8 cellular contexts compared by ENCODE assay signal in the genomic region with DNA sequence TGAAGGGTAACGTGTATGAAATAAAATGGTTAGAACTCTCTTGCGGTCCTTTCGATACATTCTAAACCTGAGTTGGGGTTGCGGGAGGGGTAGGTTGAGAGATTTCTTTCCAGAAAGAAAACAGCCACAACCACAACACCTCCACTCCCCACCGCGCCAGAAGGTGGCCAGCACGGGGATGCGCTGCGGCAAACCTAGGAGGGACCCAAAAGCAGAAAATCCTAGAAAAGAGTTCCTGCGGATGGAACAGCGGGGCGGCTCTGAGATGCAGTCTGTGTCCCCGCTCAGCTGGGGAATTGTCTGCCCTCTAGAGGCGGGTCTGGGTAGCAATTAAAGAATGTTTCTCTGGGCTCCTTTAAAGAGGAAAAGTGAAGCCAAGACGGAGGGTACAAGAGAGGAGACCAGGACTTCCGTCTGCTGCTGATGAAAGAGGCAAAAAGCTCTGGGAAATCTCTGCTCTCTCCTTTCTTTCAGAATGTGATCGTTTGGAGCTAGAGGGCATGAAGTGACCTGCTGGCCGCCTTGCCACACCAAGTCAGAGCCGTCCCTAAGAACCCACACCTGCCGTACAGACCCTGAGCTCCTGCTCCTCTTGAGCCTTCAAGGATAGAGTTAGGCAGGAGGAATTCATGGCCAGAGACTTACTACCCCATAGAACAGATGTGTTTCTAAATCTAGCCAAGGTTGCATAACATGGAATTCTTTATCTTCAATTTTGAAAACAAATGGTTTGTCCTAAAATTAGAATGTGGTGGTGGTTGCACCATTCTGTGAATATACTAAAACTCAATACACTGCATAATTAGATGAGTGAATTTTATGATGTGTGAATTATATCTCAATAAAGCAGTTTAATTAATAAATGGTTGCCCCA. TPM values are rescaled to one million over a fixed set of nuclear protein-coding genes. Genes with fewer than 3 reads are reported as not detected.
DNase-seq lines count a peak whose midpoint lies in the region; ATAC-seq and TF ChIP-seq lines count a peak whose summit lies in the region.

No MANE protein-coding gene starts in this region.

- H3K9me2 ChIP-seq in PC-9 (ENCODE audit: insufficient read depth), result no peaks in the 10 kb centered on the region

- H3K9me3 ChIP-seq in PC-9 (ENCODE audit: insufficient read depth, low read depth), result no peaks in the 10 kb centered on the region
- H3K9me3 ChIP-seq in tibial nerve, result no peaks in the 10 kb centered on the region

- BruUV-seq in PC-9 (replicated peaks; lab: Mats Ljungman, UMichigan), result no TSS peak

- CTCF ChIA-PET in BJ (lab: Yijun Ruan, JAX), result interaction anchor here (1.0 to 3.0 kb wide), 9 partner anchors 10 to 133 kb away, joined by 3 to 18 read pairs (median 6); no protein-coding TSS in a partner anchor
- CTCF ChIA-PET in PC-9 (lab: Charles Lee), result no interaction called here

- no peaks in the 10 kb centered on the region for H4K20me1 ChIP-seq in PC-9 (ENCODE audit: insufficient read depth)

- TF ChIP-seq POLR2A in tibial nerve (IDR thresholded peaks at IDR 0.05), result no peak

- H3K27me3 Mint-ChIP-seq in activated T-helper 1 cell treated with anti-CD3 and anti-CD28 coated beads, Interleukin-12 subunit alpha, Interleukin-12 subunit beta, Interleukin-2, Interleukin-4 antibody, amounts not matched to agents 30 ng/mL and 10 ng/mL and 1 ng/mL, durations not matched to agents 14 hours and 24 hours and 36 hours (ENCODE audit: insufficient read depth), result peaks cover 25% of the 10 kb centered on the region
- peaks cover 48% of the 10 kb centered on the region for H3K27me3 Mint-ChIP-seq in osteocyte (ENCODE audit: unreplicated experiment)

- TF ChIP-seq EP300 in tibial nerve (IDR thresholded peaks at IDR 0.05), result no peak

- no peak for DNase-seq in BJ (ENCODE audit: low read depth)
- DNase-seq in GM19240 (ENCODE audit: insufficient read length, low spot score), result peak; percentile 23
- DNase-seq in PC-9, result peak in 1 of 2 experiments; percentile 53
- DNase-seq in activated T-helper 1 cell treated with anti-CD3 and anti-CD28 coated beads, Interleukin-12 subunit alpha, Interleukin-12 subunit beta, Interleukin-2, Interleukin-4 antibody, amounts not matched to agents 30 ng/mL and 10 ng/mL and 1 ng/mL, durations not matched to agents 14 hours and 24 hours and 36 hours (ENCODE audit: low spot score), result peak; percentile 53
- DNase-seq in foreskin melanocyte, result peak; percentile 32
- no peak for DNase-seq in osteocyte (ENCODE audit: extremely low spot score, unreplicated experiment)
- DNase-seq in tibial nerve (ENCODE audit: low spot score in 2 of 2), result peak in 1 of 2 donors; percentile 60

- intact Hi-C loops in PC-9 (cut with micrococcal nuclease; ENCODE audit: unreplicated experiment), result loop anchor here (5.0 kb wide), 1 partner anchor 174 kb away; no protein-coding TSS in a partner anchor
- intact Hi-C loops in activated T-helper 1 cell treated with anti-CD3 and anti-CD28 coated beads, Interleukin-12 subunit alpha, Interleukin-12 subunit beta, Interleukin-2, Interleukin-4 antibody, amounts not matched to agents 30 ng/mL and 10 ng/mL and 1 ng/mL, durations not matched to agents 14 hours and 24 hours and 36 hours (cut with micrococcal nuclease), result loop anchor here (1.0 kb wide), 6 partner anchors 16 to 212 kb away; partner anchors contain the start of gene COA6

- peaks cover 2% of the 10 kb centered on the region for H3K36me3 Mint-ChIP-seq in activated T-helper 1 cell treated with anti-CD3 and anti-CD28 coated beads, Interleukin-12 subunit alpha, Interleukin-12 subunit beta, Interleukin-2, Interleukin-4 antibody, amounts not matched to agents 30 ng/mL and 10 ng/mL and 1 ng/mL, durations not matched to agents 14 hours and 24 hours and 36 hours (ENCODE audit: low read depth)
- no peaks in the 10 kb centered on the region for H3K36me3 Mint-ChIP-seq in osteocyte (ENCODE audit: unreplicated experiment)

- peaks cover 34% of the 10 kb centered on the region for H3K4me1 Mint-ChIP-seq in activated T-helper 1 cell treated with anti-CD3 and anti-CD28 coated beads, Interleukin-12 subunit alpha, Interleukin-12 subunit beta, Interleukin-2, Interleukin-4 antibody, amounts not matched to agents 30 ng/mL and 10 ng/mL and 1 ng/mL, durations not matched to agents 14 hours and 24 hours and 36 hours (ENCODE audit: low read depth)
- H3K4me1 Mint-ChIP-seq in osteocyte (ENCODE audit: unreplicated experiment), result peaks cover 6% of the 10 kb centered on the region

- ATAC-seq in HG03460 (IDR thresholded peaks at IDR 0.05; ENCODE audit: unreplicated experiment), result peak; percentile 86

- POLR2A ChIA-PET in BJ (lab: Charles Lee), result no interaction called here
- POLR2A ChIA-PET in PC-9 (lab: Charles Lee; ENCODE audit: unreplicated experiment), result no interaction called here

- H2AFZ ChIP-seq in PC-9, result peak overlapping the region; percentile 52; the same call in 1 of the 2 replicates

- peaks cover 4% of the 10 kb centered on the region for H3K27me3 ChIP-seq in BJ (ENCODE audit: control insufficient read depth, insufficient read depth, low read length)
- H3K27me3 ChIP-seq in PC-9 (ENCODE audit: insufficient read depth, low read depth), result no peaks in the 10 kb centered on the region
- H3K27me3 ChIP-seq in tibial nerve, result peaks cover 0 to 15% of the 10 kb centered on the region in 2 donors

- peak overlapping the region; percentile 26 for H3K4me3 ChIP-seq in BJ (ENCODE audit: low read depth, low read length)
- no peak overlapping the region for H3K4me3 ChIP-seq in PC-9
- H3K4me3 ChIP-seq in tibial nerve, result peak overlapping the region in 2 of 4 donors; percentile 23 to 43

- H3K36me3 ChIP-seq in BJ (ENCODE audit: control insufficient read depth, insufficient read depth, low read length) (no peaks in the 10 kb centered on the region), PC-9 (ENCODE audit: low read depth) (no peaks in the 10 kb centered on the region), tibial nerve (no peaks in the 10 kb centered on the region)

- 0 out of 2 replicates have a peak overlapping the region, but pooled peaks have one; percentile 11 for H3K4me2 ChIP-seq in PC-9

- H3K27ac ChIP-seq in PC-9 (no peak overlapping the region), tibial nerve (no peak overlapping the region)

- H3K79me2 ChIP-seq in PC-9 (ENCODE audit: low read depth), result no peaks in the 10 kb centered on the region

- peak overlapping the region; percentile 60 for H3K4me3 Mint-ChIP-seq in activated T-helper 1 cell treated with anti-CD3 and anti-CD28 coated beads, Interleukin-12 subunit alpha, Interleukin-12 subunit beta, Interleukin-2, Interleukin-4 antibody, amounts not matched to agents 30 ng/mL and 10 ng/mL and 1 ng/mL, durations not matched to agents 14 hours and 24 hours and 36 hours
- peak overlapping the region; percentile 38 for H3K4me3 Mint-ChIP-seq in osteocyte (ENCODE audit: unreplicated experiment)

- H3K4me1 ChIP-seq in PC-9 (replicated peaks; ENCODE audit: insufficient read depth) (no peaks in the 10 kb centered on the region), tibial nerve (peaks cover 0 to 11% (median 0%) of the 10 kb centered on the region in 4 donors)

- no peaks in the 10 kb centered on the region for H3F3A ChIP-seq in PC-9 (ENCODE audit: insufficient read depth, low read depth)

- no peaks in the 10 kb centered on the region for H3K9me3 Mint-ChIP-seq in activated T-helper 1 cell treated with anti-CD3 and anti-CD28 coated beads, Interleukin-12 subunit alpha, Interleukin-12 subunit beta, Interleukin-2, Interleukin-4 antibody, amounts not matched to agents 30 ng/mL and 10 ng/mL and 1 ng/mL, durations not matched to agents 14 hours and 24 hours and 36 hours
- no peaks in the 10 kb centered on the region for H3K9me3 Mint-ChIP-seq in osteocyte (ENCODE audit: unreplicated experiment)

- H3K27ac Mint-ChIP-seq in activated T-helper 1 cell treated with anti-CD3 and anti-CD28 coated beads, Interleukin-12 subunit alpha, Interleukin-12 subunit beta, Interleukin-2, Interleukin-4 antibody, amounts not matched to agents 30 ng/mL and 10 ng/mL and 1 ng/mL, durations not matched to agents 14 hours and 24 hours and 36 hours, result peak overlapping the region; percentile 33
- no peak overlapping the region for H3K27ac Mint-ChIP-seq in osteocyte (ENCODE audit: unreplicated experiment)

- TF ChIP-seq CTCF in BJ (IDR thresholded peaks at IDR 0.05; ENCODE audit: insufficient read depth, low read depth, low read length) (peak; percentile 88), PC-9 (conservative IDR thresholded peaks at IDR 0.05) (peak; percentile 87), osteocyte (IDR thresholded peaks at IDR 0.05) (peak; percentile 77), tibial nerve (IDR thresholded peaks at IDR 0.05) (peak; percentile 48 to 83 (median 67))

- WGBS in tibial nerve, 2 donors, result 20 to 29% methylated on average over 20 of the region's 20 CpGs

RNA-seq across cellular contexts. Expression of gene COA6, which starts 46.5 kb away (rescaled TPM):
- polyA plus RNA-seq in BJ (2011; rRNA removed), result 11.7 and 15.9 TPM in 2 replicates
- 2.5 and 2.7 TPM in 2 replicates for polyA minus RNA-seq in BJ (2011; rRNA and poly(A)+ RNA removed)
- total RNA-seq in PC-9 (2021) (73.8 and 77.1 TPM in 2 replicates), osteocyte (28.7 and 28.8 TPM in 2 replicates), tibial nerve (10 to 100 TPM; 11.1 to 25.6 (median 18.6) TPM)
- 57.2 and 66.9 TPM in 2 replicates for total RNA-seq in activated T-helper 1 cell treated with anti-CD3 and anti-CD28 coated beads, Interleukin-12 subunit alpha, Interleukin-12 subunit beta, Interleukin-2, Interleukin-4 antibody, amounts not matched to agents 30 ng/mL and 10 ng/mL and 1 ng/mL, durations not matched to agents 14 hours and 24 hours and 36 hours

Comparison
In these comparisons a context has a peak if more than half of its experiments do, and no peak if none do; other contexts are left out.
1. DNase-seq: peak in GM19240 (single experiment), activated T-helper 1 cell treated with anti-CD3 and anti-CD28 coated beads, Interleukin-12 subunit alpha, Interleukin-12 subunit beta, Interleukin-2, Interleukin-4 antibody, amounts not matched to agents 30 ng/mL and 10 ng/mL and 1 ng/mL, durations not matched to agents 14 hours and 24 hours and 36 hours (single experiment) and foreskin melanocyte (single experiment); none in BJ (single experiment) and osteocyte (single experiment).
2. Peak in every context shown above with its lines, with median percentiles within 50 percentile points of each other: CTCF ChIP-seq.